In genomic region chr9:2253814-2254550, GRCh38 we compare ENCODE assay signal across 16 cellular contexts.
DNase-seq lines count a peak whose midpoint lies in the region; ATAC-seq and TF ChIP-seq lines count a peak whose summit lies in the region.
"Had no signal": no experiment of that assay in that cellular context is flagged by ENCODE, and none has a peak within 500 bp of the region (broad histone marks: within the 10 kb centered on the region; RNA-seq: fewer than 3 reads in every experiment).

No MANE protein-coding gene starts in this region.

- no peaks in the 10 kb centered on the region for H3K9me2 ChIP-seq in Karpas-422 (replicated peaks; ENCODE audit: insufficient read depth, low read length)

- peaks cover 18 to 62% (median 55%) of the 10 kb centered on the region in 10 experiments; a peak in 19 of 20 replicates for H3K4me1 ChIP-seq in BLaER1 treated with 17β-estradiol and CSF1 and Interleukin-3, amounts not matched to agents 10 nM and 100 nM
- H3K4me1 ChIP-seq in Karpas-422 (ENCODE audit: low read length): peaks cover 74% of the 10 kb centered on the region

- no peaks in the 10 kb centered on the region for H3K36me3 Mint-ChIP-seq in nephron (ENCODE audit: low read depth)
- H3K36me3 Mint-ChIP-seq: CD14-positive monocyte had no signal

- TF ChIP-seq CTCF in nephron (IDR thresholded peaks at IDR 0.05; ENCODE audit: unreplicated experiment in 3 of 3): no peak

- H2AFZ ChIP-seq in Karpas-422 (ENCODE audit: low read length): no peak overlapping the region

- peaks cover 0 to 7% (median 0%) of the 10 kb centered on the region in 11 experiments; a peak in 2 of 22 replicates for H3K36me3 ChIP-seq in BLaER1 treated with 17β-estradiol and CSF1 and Interleukin-3, amounts not matched to agents 10 nM and 100 nM
- peaks cover 16% of the 10 kb centered on the region for H3K36me3 ChIP-seq in Karpas-422 (ENCODE audit: insufficient read depth, low read length)

- H3K27me3 ChIP-seq in BLaER1 treated with 17β-estradiol and CSF1 and Interleukin-3, amounts not matched to agents 10 nM and 100 nM: no peaks in the 10 kb centered on the region
- no peaks in the 10 kb centered on the region for H3K27me3 ChIP-seq in Karpas-422 (ENCODE audit: low read length)

- H3K9ac ChIP-seq in BLaER1 treated with 17β-estradiol and CSF1 and Interleukin-3, amounts not matched to agents 10 nM and 100 nM: peak overlapping the region in 1 of 11 experiments; percentile 4; a peak in 1 of 22 replicates
- H3K9ac ChIP-seq in Karpas-422 (ENCODE audit: low read length): peak overlapping the region; percentile 64

- H3K4me3 ChIP-seq in BLaER1 treated with 17β-estradiol and CSF1 and Interleukin-3, amounts not matched to agents 10 nM and 100 nM: no peak overlapping the region
- peak overlapping the region; percentile 38 for H3K4me3 ChIP-seq in Karpas-422 (ENCODE audit: low read length)

- H3K27me3 Mint-ChIP-seq in nephron (ENCODE audit: low read depth): peaks cover 5% of the 10 kb centered on the region

- DNase-seq in Karpas-422: peak; percentile 68
- DNase-seq in retina: peak; percentile 63
- no peak for DNase-seq in HuH-7 (ENCODE audit: low spot score)
- no peak for DNase-seq in activated gamma-delta T cell (lab: John Stamatoyannopoulos, UW)
- DNase-seq: Caco-2; CD8-positive, alpha-beta memory T cell; DND-41; GF-D8; GOT3; H9 had no signal

- H4K20me1 ChIP-seq in BLaER1 treated with 17β-estradiol and CSF1 and Interleukin-3, amounts not matched to agents 10 nM and 100 nM: no peaks in the 10 kb centered on the region
- H4K20me1 ChIP-seq in Karpas-422 (ENCODE audit: insufficient read depth, low read depth, low read length): no peaks in the 10 kb centered on the region

- no peaks in the 10 kb centered on the region; the same call in 1 of the 2 replicates for H3K79me2 ChIP-seq in Karpas-422 (ENCODE audit: low read length)

- no peak for ATAC-seq in HG02610 (IDR thresholded peaks at IDR 0.05; ENCODE audit: unreplicated experiment)

- peaks cover 25% of the 10 kb centered on the region for H3K4me1 Mint-ChIP-seq in nephron
- H3K4me1 Mint-ChIP-seq: CD14-positive monocyte; CD8-positive, alpha-beta memory T cell had no signal

- H3K9me3 Mint-ChIP-seq in nephron: peaks cover 3% of the 10 kb centered on the region
- H3K9me3 Mint-ChIP-seq: IgD-negative memory B cell had no signal

- peak overlapping the region; percentile 13 to 75 (median 48) for H3K27ac Mint-ChIP-seq in nephron
- H3K27ac Mint-ChIP-seq: B cell; CD14-positive monocyte; CD8-positive, alpha-beta memory T cell; H9; IgD-negative memory B cell had no signal

- H3K9me3 ChIP-seq in BLaER1 treated with 17β-estradiol and CSF1 and Interleukin-3, amounts not matched to agents 10 nM and 100 nM (replicated peaks in 1 of 11): peaks cover 9 to 60% (median 46%) of the 10 kb centered on the region in 11 experiments
- no peaks in the 10 kb centered on the region for H3K9me3 ChIP-seq in Karpas-422 (ENCODE audit: low read length)
- H3K9me3 ChIP-seq: Caco-2 had no signal

- peak overlapping the region in 10 of 11 experiments; percentile 4 to 75 (median 54); a peak in 18 of 22 replicates for H3K4me2 ChIP-seq in BLaER1 treated with 17β-estradiol and CSF1 and Interleukin-3, amounts not matched to agents 10 nM and 100 nM
- peak overlapping the region; percentile 61 for H3K4me2 ChIP-seq in Karpas-422 (ENCODE audit: low read depth, low read length, poor library complexity, severe bottlenecking)

- no peak overlapping the region for H3K4me3 Mint-ChIP-seq in nephron
- H3K4me3 Mint-ChIP-seq: B cell; CD14-positive monocyte; CD8-positive, alpha-beta memory T cell; H9; IgD-negative memory B cell had no signal

- peak overlapping the region in 5 of 11 experiments; percentile 9 to 84 (median 77); a peak in 2 of 22 replicates for H3K27ac ChIP-seq in BLaER1 treated with 17β-estradiol and CSF1 and Interleukin-3, amounts not matched to agents 10 nM and 100 nM
- H3K27ac ChIP-seq in Karpas-422 (ENCODE audit: low read length): peak overlapping the region; percentile 99

Comparison
In these comparisons a context has a peak if more than half of its experiments do, and no peak if none do; other contexts are left out.
1. DNase-seq: peak in Karpas-422 (single experiment) and retina (single experiment); none in HuH-7 (single experiment) and activated gamma-delta T cell (single experiment).